1 cellular context compared by ENCODE assay signal in genomic region chr14:54803926-54804719, GRCh38.
TF ChIP-seq lines count a peak whose summit lies in the region.

No MANE protein-coding gene starts in this region.

TF ChIP-seq in GM23338, 12 proteins besides CTCF, POLR2A, EP300 and RAD21 (continued from another document):
- TF ChIP-seq ZNF331 (CRISPR knock-in tag; IDR thresholded peaks at IDR 0.05; ENCODE audit: low read depth) (no peak), JUNB (IDR thresholded peaks at IDR 0.05; ENCODE audit: unreplicated experiment) (no peak), ETS1 (IDR thresholded peaks at IDR 0.05) (no peak), ZNF114 (CRISPR knock-in tag; IDR thresholded peaks at IDR 0.05) (no peak), REST (IDR thresholded peaks at IDR 0.05; ENCODE audit: unreplicated experiment) (no peak)
